ENCODE assay signal across 11 cellular contexts in genomic region chr22:17198188-17199130, GRCh38. TPM values are rescaled to one million over a fixed set of nuclear protein-coding genes. Genes with fewer than 3 reads are reported as not detected.
DNase-seq lines count a peak whose midpoint lies in the region; ATAC-seq and TF ChIP-seq lines count a peak whose summit lies in the region.
"Had no signal": no experiment of that assay in that cellular context is flagged by ENCODE, and none has a peak within 500 bp of the region (broad histone marks: within the 10 kb centered on the region; RNA-seq: fewer than 3 reads in every experiment).

No MANE protein-coding gene starts in this region.

- H3K27me3 Mint-ChIP-seq in neural progenitor cell (ENCODE audit: insufficient read depth, low read depth): peaks cover 13% of the 10 kb centered on the region
- H3K27me3 Mint-ChIP-seq: activated naive CD4-positive, alpha-beta T cell treated with anti-CD3 and anti-CD28 coated beads, Interleukin-2, amount 50 U/mL, for 24 hours had no signal

- peak overlapping the region; percentile 99 for H3K27ac Mint-ChIP-seq in neural progenitor cell

- H3K79me2 ChIP-seq in PC-3 (ENCODE audit: low read length): no peaks in the 10 kb centered on the region
- peaks cover 31% of the 10 kb centered on the region for H3K79me2 ChIP-seq in neural progenitor cell (ENCODE audit: low read depth)

- H3K9me2 ChIP-seq in PC-3 (replicated peaks; ENCODE audit: low read length): no peaks in the 10 kb centered on the region

- H3K4me1 ChIP-seq in PC-3 (ENCODE audit: insufficient read depth, low read length) (no peaks in the 10 kb centered on the region), neural progenitor cell (peaks cover 38% of the 10 kb centered on the region)

- H3K27ac ChIP-seq in PC-3 (ENCODE audit: low read length): no peak overlapping the region
- H3K27ac ChIP-seq in neural progenitor cell: peak overlapping the region; percentile 98
- H3K27ac ChIP-seq: BLaER1, tibial artery had no signal

- peaks cover 3% of the 10 kb centered on the region for H3K36me3 Mint-ChIP-seq in neural progenitor cell

- H3K9ac ChIP-seq in PC-3 (ENCODE audit: low read length): no peak overlapping the region
- peak overlapping the region; percentile 53 for H3K9ac ChIP-seq in neural progenitor cell
- H3K9ac ChIP-seq: BLaER1 had no signal

- ATAC-seq in PC-3: peak; percentile 27; the same call in 1 of the 2 replicates
- peak; percentile 69 for ATAC-seq in Right ventricle myocardium inferior
- no peak for ATAC-seq in HG02870 (IDR thresholded peaks at IDR 0.05; ENCODE audit: unreplicated experiment)

- peak overlapping the region; percentile 82 for H3K4me3 Mint-ChIP-seq in neural progenitor cell
- H3K4me3 Mint-ChIP-seq: activated naive CD4-positive, alpha-beta T cell treated with anti-CD3 and anti-CD28 coated beads, Interleukin-2, amount 50 U/mL, for 24 hours had no signal

- H4K20me1 ChIP-seq in PC-3 (ENCODE audit: low read length) (no peaks in the 10 kb centered on the region), neural progenitor cell (ENCODE audit: low read depth) (no peaks in the 10 kb centered on the region)
- H4K20me1 ChIP-seq: BLaER1 had no signal

- intact Hi-C loops in PC-3 (cut with micrococcal nuclease): no loop called here
- intact Hi-C loops in Right ventricle myocardium inferior (cut with DNase I): loop anchor here (5.0 kb wide), 1 partner anchor 121 kb away; no protein-coding TSS in a partner anchor

- POLR2A ChIA-PET in PC-3 (lab: Charles Lee; ENCODE audit: unreplicated experiment): no interaction called here

- H3K27me3 ChIP-seq in PC-3 (ENCODE audit: low read length): peaks cover 7% of the 10 kb centered on the region; the same call in 1 of the 2 replicates
- no peaks in the 10 kb centered on the region for H3K27me3 ChIP-seq in neural progenitor cell
- H3K27me3 ChIP-seq: BLaER1 had no signal

- H3K9me3 ChIP-seq in PC-3 (ENCODE audit: low read length) (no peaks in the 10 kb centered on the region), neural progenitor cell (ENCODE audit: low read depth) (no peaks in the 10 kb centered on the region)
- H3K9me3 ChIP-seq: BLaER1, tibial artery had no signal

- 0 out of 2 replicates have a peak overlapping the region, but pooled peaks have one; percentile 21 for H3K4me3 ChIP-seq in PC-3 (ENCODE audit: low read length)
- H3K4me3 ChIP-seq in neural progenitor cell: peak overlapping the region; percentile 50
- H3K4me3 ChIP-seq: BLaER1 had no signal

- H3F3A ChIP-seq in PC-3 (ENCODE audit: low read length, unreplicated experiment) (no peaks in the 10 kb centered on the region), neural progenitor cell (ENCODE audit: low read depth) (peaks cover 46% of the 10 kb centered on the region)

- H3K9me3 Mint-ChIP-seq in neural progenitor cell: no peaks in the 10 kb centered on the region
- H3K9me3 Mint-ChIP-seq: activated naive CD4-positive, alpha-beta T cell treated with anti-CD3 and anti-CD28 coated beads, Interleukin-2, amount 50 U/mL, for 24 hours had no signal

- H3K4me2 ChIP-seq in PC-3 (ENCODE audit: low read length) (0 out of 2 replicates have a peak overlapping the region, but pooled peaks have one; percentile 19), neural progenitor cell (peak overlapping the region; percentile 87)
- H3K4me2 ChIP-seq: BLaER1 had no signal

- no peaks in the 10 kb centered on the region for H3K36me3 ChIP-seq in PC-3 (ENCODE audit: low read depth, low read length)
- H3K36me3 ChIP-seq in neural progenitor cell: no peaks in the 10 kb centered on the region
- H3K36me3 ChIP-seq: BLaER1, tibial artery had no signal

- BruUV-seq in PC-3 (replicated peaks; lab: Mats Ljungman, UMichigan): no TSS peak

- peaks cover 56% of the 10 kb centered on the region for H3K4me1 Mint-ChIP-seq in neural progenitor cell
- H3K4me1 Mint-ChIP-seq: activated naive CD4-positive, alpha-beta T cell treated with anti-CD3 and anti-CD28 coated beads, Interleukin-2, amount 50 U/mL, for 24 hours had no signal

- TF ChIP-seq CTCF in PC-3 (conservative IDR thresholded peaks at IDR 0.05; ENCODE audit: low read depth, low read length) (no peak), neural progenitor cell (IDR thresholded peaks at IDR 0.05) (no peak)

- H2AFZ ChIP-seq in PC-3 (ENCODE audit: low read length): peak overlapping the region; percentile 34; the same call in 1 of the 2 replicates
- H2AFZ ChIP-seq in neural progenitor cell (replicated peaks): peak overlapping the region; percentile 37

- CTCF ChIA-PET in PC-3 (lab: Charles Lee): no interaction called here

- DNase-seq in Ammon's horn (ENCODE audit: low spot score): peak; percentile 21
- DNase-seq in PC-3: no peak
- DNase-seq in Right ventricle myocardium inferior (ENCODE audit: missing footprints): no peak
- peak; percentile 98 for DNase-seq in neural progenitor cell (ENCODE audit: low spot score)
- no peak for DNase-seq in kidney tubule cell (ENCODE audit: low spot score)
- no peak for DNase-seq in mesenteric fat pad (ENCODE audit: low spot score)
- no peak for DNase-seq in DMS79 treated with DMSO at 0.1 percent for 48 hours (lab: John Stamatoyannopoulos, UW)
- DNase-seq: tibial artery had no signal

RNA-seq across cellular contexts. Expression of gene ADA2, which starts 20.8 kb away (rescaled TPM):
- total RNA-seq in PC-3 (2014; rRNA removed) (not detected in 2 replicates), Right ventricle myocardium inferior (39.6 TPM), neural progenitor cell (ENCODE audit: low replicate concordance) (30.1 and 49.9 TPM in 2 replicates), mesenteric fat pad (12.4 TPM)

RNA-seq across cellular contexts. Expression of gene HDHD5, which starts 39.4 kb away (rescaled TPM):
- total RNA-seq in PC-3 (2014; rRNA removed): 57.3 and 62.9 TPM in 2 replicates
- total RNA-seq in Right ventricle myocardium inferior: 58.9 TPM
- 39.7 and 80.3 TPM in 2 replicates for total RNA-seq in neural progenitor cell (ENCODE audit: low replicate concordance)
- total RNA-seq in mesenteric fat pad: 28.4 TPM

Comparison
In these comparisons a context has a peak if more than half of its experiments do, and no peak if none do; other contexts are left out.
1. DNase-seq: peak in Ammon's horn (single experiment) and neural progenitor cell (single experiment); none in PC-3 (single experiment), Right ventricle myocardium inferior (single experiment), kidney tubule cell (single experiment), mesenteric fat pad (single experiment) and DMS79 treated with DMSO at 0.1 percent for 48 hours (single experiment).
2. RNA of gene ADA2, which starts 20.8 kb away (total RNA-seq): 39.6 TPM in Right ventricle myocardium inferior (single experiment), 30.1 to 49.9 TPM in neural progenitor cell and 12.4 TPM in mesenteric fat pad (single experiment); not detected in PC-3; every median in the first group is over 10 times any median in the second.